ENCODE assay signal across 1 cellular context in genomic region chr19:33186431-33186830, GRCh38.
TF ChIP-seq lines count a peak whose summit lies in the region.

No MANE protein-coding gene starts in this region.

TF ChIP-seq in WTC11, 78 proteins besides CTCF, POLR2A, EP300 and RAD21 (continued from another document):
- TF ChIP-seq, protein P1, sequence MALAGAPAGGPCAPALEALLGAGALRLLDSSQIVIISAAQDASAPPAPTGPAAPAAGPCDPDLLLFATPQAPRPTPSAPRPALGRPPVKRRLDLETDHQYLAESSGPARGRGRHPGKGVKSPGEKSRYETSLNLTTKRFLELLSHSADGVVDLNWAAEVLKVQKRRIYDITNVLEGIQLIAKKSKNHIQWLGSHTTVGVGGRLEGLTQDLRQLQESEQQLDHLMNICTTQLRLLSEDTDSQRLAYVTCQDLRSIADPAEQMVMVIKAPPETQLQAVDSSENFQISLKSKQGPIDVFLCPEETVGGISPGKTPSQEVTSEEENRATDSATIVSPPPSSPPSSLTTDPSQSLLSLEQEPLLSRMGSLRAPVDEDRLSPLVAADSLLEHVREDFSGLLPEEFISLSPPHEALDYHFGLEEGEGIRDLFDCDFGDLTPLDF (CRISPR knock-in tag; IDR thresholded peaks at IDR 0.05): no peak
- TF ChIP-seq NFE2L1 (CRISPR knock-in tag; IDR thresholded peaks at IDR 0.05) (no peak), OVOL2 (CRISPR knock-in tag; IDR thresholded peaks at IDR 0.05; ENCODE audit: borderline replicate concordance) (no peak)
- TF ChIP-seq, protein P2, sequence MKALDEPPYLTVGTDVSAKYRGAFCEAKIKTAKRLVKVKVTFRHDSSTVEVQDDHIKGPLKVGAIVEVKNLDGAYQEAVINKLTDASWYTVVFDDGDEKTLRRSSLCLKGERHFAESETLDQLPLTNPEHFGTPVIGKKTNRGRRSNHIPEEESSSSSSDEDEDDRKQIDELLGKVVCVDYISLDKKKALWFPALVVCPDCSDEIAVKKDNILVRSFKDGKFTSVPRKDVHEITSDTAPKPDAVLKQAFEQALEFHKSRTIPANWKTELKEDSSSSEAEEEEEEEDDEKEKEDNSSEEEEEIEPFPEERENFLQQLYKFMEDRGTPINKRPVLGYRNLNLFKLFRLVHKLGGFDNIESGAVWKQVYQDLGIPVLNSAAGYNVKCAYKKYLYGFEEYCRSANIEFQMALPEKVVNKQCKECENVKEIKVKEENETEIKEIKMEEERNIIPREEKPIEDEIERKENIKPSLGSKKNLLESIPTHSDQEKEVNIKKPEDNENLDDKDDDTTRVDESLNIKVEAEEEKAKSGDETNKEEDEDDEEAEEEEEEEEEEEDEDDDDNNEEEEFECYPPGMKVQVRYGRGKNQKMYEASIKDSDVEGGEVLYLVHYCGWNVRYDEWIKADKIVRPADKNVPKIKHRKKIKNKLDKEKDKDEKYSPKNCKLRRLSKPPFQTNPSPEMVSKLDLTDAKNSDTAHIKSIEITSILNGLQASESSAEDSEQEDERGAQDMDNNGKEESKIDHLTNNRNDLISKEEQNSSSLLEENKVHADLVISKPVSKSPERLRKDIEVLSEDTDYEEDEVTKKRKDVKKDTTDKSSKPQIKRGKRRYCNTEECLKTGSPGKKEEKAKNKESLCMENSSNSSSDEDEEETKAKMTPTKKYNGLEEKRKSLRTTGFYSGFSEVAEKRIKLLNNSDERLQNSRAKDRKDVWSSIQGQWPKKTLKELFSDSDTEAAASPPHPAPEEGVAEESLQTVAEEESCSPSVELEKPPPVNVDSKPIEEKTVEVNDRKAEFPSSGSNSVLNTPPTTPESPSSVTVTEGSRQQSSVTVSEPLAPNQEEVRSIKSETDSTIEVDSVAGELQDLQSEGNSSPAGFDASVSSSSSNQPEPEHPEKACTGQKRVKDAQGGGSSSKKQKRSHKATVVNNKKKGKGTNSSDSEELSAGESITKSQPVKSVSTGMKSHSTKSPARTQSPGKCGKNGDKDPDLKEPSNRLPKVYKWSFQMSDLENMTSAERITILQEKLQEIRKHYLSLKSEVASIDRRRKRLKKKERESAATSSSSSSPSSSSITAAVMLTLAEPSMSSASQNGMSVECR (CRISPR knock-in tag; IDR thresholded peaks at IDR 0.05; ENCODE audit: borderline replicate concordance): no peak
